In genomic region chr1:236812334-236813030, GRCh38 we compare ENCODE assay signal across 30 cellular contexts.
"Had no signal": no experiment of that assay in that cellular context is flagged by ENCODE, and none has a peak within 500 bp of the region (broad histone marks: within the 10 kb centered on the region; RNA-seq: fewer than 3 reads in every experiment).

No MANE protein-coding gene starts in this region.

- ATAC-seq: activated CD8-positive, alpha-beta memory T cell treated with anti-CD3 and anti-CD28 coated beads, Interleukin-2, amount 10 ng/mL, durations not matched to agents 7 days and 5 days; PC-3 had no signal

- H3K4me1 Mint-ChIP-seq: activated CD4-positive, alpha-beta memory T cell treated with anti-CD3 and anti-CD28 coated beads, Interleukin-2, amount 10 ng/mL, durations not matched to agents 7 days and 5 days; activated CD8-positive, alpha-beta memory T cell treated with anti-CD3 and anti-CD28 coated beads, Interleukin-2, amount 10 ng/mL, durations not matched to agents 7 days and 5 days had no signal

- H3K27ac Mint-ChIP-seq: activated CD4-positive, alpha-beta memory T cell treated with anti-CD3 and anti-CD28 coated beads, Interleukin-2, amount 10 ng/mL, durations not matched to agents 7 days and 5 days; activated CD8-positive, alpha-beta memory T cell treated with anti-CD3 and anti-CD28 coated beads, Interleukin-2, amount 10 ng/mL, durations not matched to agents 7 days and 5 days; IgD-negative memory B cell; T-helper 1 cell treated with Interleukin-12 subunit alpha and Interleukin-12 subunit beta and Interleukin-4 antibody, amounts not matched to agents 30 μg/mL and 1 μg/mL, for 36 hours; T-helper 2 cell treated with Interferon-gamma antibody and Interleukin-4, amounts not matched to agents 5 μg/mL and 100 μg/mL, for 36 hours had no signal

- H3K9me3 Mint-ChIP-seq: activated CD4-positive, alpha-beta memory T cell treated with anti-CD3 and anti-CD28 coated beads, Interleukin-2, amount 10 ng/mL, durations not matched to agents 7 days and 5 days; IgD-negative memory B cell; T-helper 1 cell treated with Interleukin-12 subunit alpha and Interleukin-12 subunit beta and Interleukin-4 antibody, amounts not matched to agents 30 μg/mL and 1 μg/mL, for 36 hours; T-helper 2 cell treated with Interferon-gamma antibody and Interleukin-4, amounts not matched to agents 5 μg/mL and 100 μg/mL, for 36 hours had no signal

- H3K27me3 Mint-ChIP-seq: activated CD4-positive, alpha-beta memory T cell treated with anti-CD3 and anti-CD28 coated beads, Interleukin-2, amount 10 ng/mL, durations not matched to agents 7 days and 5 days; activated CD8-positive, alpha-beta memory T cell treated with anti-CD3 and anti-CD28 coated beads, Interleukin-2, amount 10 ng/mL, durations not matched to agents 7 days and 5 days; IgD-negative memory B cell had no signal

- DNase-seq: activated CD4-positive, alpha-beta memory T cell treated with anti-CD3 and anti-CD28 coated beads, Interleukin-2, amount 10 ng/mL, durations not matched to agents 7 days and 5 days; activated CD4-positive, alpha-beta T cell treated with anti-CD3 and anti-CD28 coated beads for 48 hours; activated CD8-positive, alpha-beta memory T cell treated with anti-CD3 and anti-CD28 coated beads for 24 hours; activated CD8-positive, alpha-beta memory T cell treated with anti-CD3 and anti-CD28 coated beads, Interleukin-2, amount 10 ng/mL, durations not matched to agents 7 days and 5 days; activated CD8-positive, alpha-beta memory T cell treated with anti-CD3 and anti-CD28 coated beads, Interleukin-2, amount 50 U/mL, for 48 hours; activated effector memory CD4-positive, alpha-beta T cell treated with Interleukin-2 at 50 U/mL for 16 hours; activated naive CD4-positive, alpha-beta T cell treated with anti-CD3 and anti-CD28 coated beads, Interleukin-2, amount 50 U/mL, for 16 hours; activated T-cell treated with anti-CD3 and anti-CD28 coated beads, Interleukin-2, amount 50 U/mL, for 48 hours; anterior cingulate cortex; brain microvascular endothelial cell; caudate nucleus; cerebellar nuclear complex; Karpas-422; KBM-7; NCI-H1105; NCI-H1417 treated with DMSO at 0.1 percent for 48 hours; NCI-H187 treated with DMSO at 0.1 percent for 48 hours; NCI-H2081 treated with DMSO at 0.1 percent for 48 hours; NCI-H510A; NCI-H526; NCI-H748 treated with DMSO at 0.1 percent for 48 hours; NK-92 treated with Interleukin-12 subunit alpha and Interleukin-12 subunit beta, amount 100 ng/mL, for 24 hours; PC-3; Peyer's patch; RPMI8226; SHP77 treated with DMSO at 0.1 percent for 48 hours; SK-N-SH had no signal

- H3K4me3 Mint-ChIP-seq: activated CD4-positive, alpha-beta memory T cell treated with anti-CD3 and anti-CD28 coated beads, Interleukin-2, amount 10 ng/mL, durations not matched to agents 7 days and 5 days; activated CD8-positive, alpha-beta memory T cell treated with anti-CD3 and anti-CD28 coated beads, Interleukin-2, amount 10 ng/mL, durations not matched to agents 7 days and 5 days; IgD-negative memory B cell; T-helper 1 cell treated with Interleukin-12 subunit alpha and Interleukin-12 subunit beta and Interleukin-4 antibody, amounts not matched to agents 30 μg/mL and 1 μg/mL, for 36 hours; T-helper 2 cell treated with Interferon-gamma antibody and Interleukin-4, amounts not matched to agents 5 μg/mL and 100 μg/mL, for 36 hours had no signal
